In the genomic region with DNA sequence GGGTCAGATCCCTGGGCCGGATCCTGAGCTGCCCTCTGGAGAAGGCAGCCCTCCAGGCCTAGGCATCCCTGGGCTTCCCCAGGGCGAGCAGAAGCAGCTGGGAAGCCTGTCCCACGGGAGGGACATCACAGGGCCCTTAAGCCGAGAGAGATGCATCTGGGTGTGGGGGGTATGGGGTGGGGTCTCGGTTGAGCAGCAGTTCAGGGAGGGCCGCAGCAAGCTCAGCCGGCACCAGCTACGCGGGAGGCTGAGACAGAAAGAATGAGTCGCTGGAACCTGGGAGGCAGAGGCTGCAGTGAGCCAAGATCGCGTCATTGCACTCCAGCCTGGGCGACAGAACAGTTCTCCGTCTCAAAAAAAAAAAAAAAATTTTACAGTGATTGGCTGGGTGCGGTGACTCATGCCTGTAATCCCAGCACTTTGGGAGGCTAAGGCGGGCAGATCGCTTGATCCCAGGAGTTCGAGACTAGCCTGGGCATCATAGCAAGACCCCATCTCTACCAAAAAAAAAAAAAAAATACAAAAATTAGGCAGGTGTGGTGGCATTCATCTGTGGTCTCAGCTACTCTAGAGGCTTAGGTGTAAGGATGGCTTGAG, we compare ENCODE assay signal across 2 cellular contexts.
TF ChIP-seq lines count a peak whose summit lies in the region.

No MANE protein-coding gene starts in this region.

TF ChIP-seq in IMR-90, 13 proteins besides CTCF, POLR2A, EP300 and RAD21:
- TF ChIP-seq FOS (IDR thresholded peaks at IDR 0.05; ENCODE audit: low read depth, low read length) (peak; percentile 31; the same call in 1 of the 2 replicates), BHLHE40 (IDR thresholded peaks at IDR 0.05; ENCODE audit: low read depth, low read length) (no peak)

TF ChIP-seq in GM12878, 131 proteins besides CTCF, POLR2A, EP300 and RAD21:
- TF ChIP-seq SREBF1 (IDR thresholded peaks at IDR 0.05; ENCODE audit: low read length), result no peak
- TF ChIP-seq TARDBP (IDR thresholded peaks at IDR 0.05; ENCODE audit: borderline replicate concordance), result no peak
- TF ChIP-seq, protein P1, sequence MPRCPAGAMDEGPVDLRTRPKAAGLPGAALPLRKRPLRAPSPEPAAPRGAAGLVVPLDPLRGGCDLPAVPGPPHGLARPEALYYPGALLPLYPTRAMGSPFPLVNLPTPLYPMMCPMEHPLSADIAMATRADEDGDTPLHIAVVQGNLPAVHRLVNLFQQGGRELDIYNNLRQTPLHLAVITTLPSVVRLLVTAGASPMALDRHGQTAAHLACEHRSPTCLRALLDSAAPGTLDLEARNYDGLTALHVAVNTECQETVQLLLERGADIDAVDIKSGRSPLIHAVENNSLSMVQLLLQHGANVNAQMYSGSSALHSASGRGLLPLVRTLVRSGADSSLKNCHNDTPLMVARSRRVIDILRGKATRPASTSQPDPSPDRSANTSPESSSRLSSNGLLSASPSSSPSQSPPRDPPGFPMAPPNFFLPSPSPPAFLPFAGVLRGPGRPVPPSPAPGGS (IDR thresholded peaks at IDR 0.05; ENCODE audit: borderline replicate concordance, insufficient read depth, low read depth, low read length, poor library complexity, severe bottlenecking), result peak; percentile 40
- no peak for TF ChIP-seq TCF12 (IDR thresholded peaks at IDR 0.05; ENCODE audit: low read depth, low read length)
- TF ChIP-seq ZSCAN29 (IDR thresholded peaks at IDR 0.05), result no peak
